In genomic region chr1:153533689-153534201, GRCh38 we compare ENCODE assay signal across 8 cellular contexts. TPM values are rescaled to one million over a fixed set of nuclear protein-coding genes. Genes with fewer than 3 reads are reported as not detected.
DNase-seq lines count a peak whose midpoint lies in the region; ATAC-seq and TF ChIP-seq lines count a peak whose summit lies in the region.

No MANE protein-coding gene starts in this region.

- H3K4ac ChIP-seq in trophoblast cell (ENCODE audit: low read depth, low read length), result peak overlapping the region; percentile 12

- H3K9me3 Mint-ChIP-seq in activated CD8-positive, alpha-beta T cell treated with anti-CD3 and anti-CD28 coated beads, Interleukin-2, amount 10 ng/mL, durations not matched to agents 7 days and 5 days (ENCODE audit: insufficient read depth), result no peaks in the 10 kb centered on the region

- peak overlapping the region; percentile 90 for H3K27ac Mint-ChIP-seq in activated CD8-positive, alpha-beta T cell treated with anti-CD3 and anti-CD28 coated beads, Interleukin-2, amount 10 ng/mL, durations not matched to agents 7 days and 5 days

- no peak for ATAC-seq in activated CD8-positive, alpha-beta T cell treated with anti-CD3 and anti-CD28 coated beads, Interleukin-2, amount 10 ng/mL, durations not matched to agents 7 days and 5 days

- H4K12ac ChIP-seq in trophoblast cell (ENCODE audit: low read depth, low read length), result peak overlapping the region; percentile 9

- no peaks in the 10 kb centered on the region for H3K27me3 ChIP-seq in trophoblast cell (ENCODE audit: insufficient read depth, low read length)

- peak overlapping the region; percentile 66 for H2BK12ac ChIP-seq in trophoblast cell (ENCODE audit: low read length)

- peaks cover 27% of the 10 kb centered on the region for H3K79me1 ChIP-seq in trophoblast cell (ENCODE audit: low read length)

- no peaks in the 10 kb centered on the region for H3K27me3 Mint-ChIP-seq in activated CD8-positive, alpha-beta T cell treated with anti-CD3 and anti-CD28 coated beads, Interleukin-2, amount 10 ng/mL, durations not matched to agents 7 days and 5 days (ENCODE audit: low read depth)

- no peaks in the 10 kb centered on the region for H4K20me1 ChIP-seq in OCI-LY7 (ENCODE audit: insufficient read depth, low read length)

- H3K4me2 ChIP-seq in trophoblast cell (ENCODE audit: low read length) (peak overlapping the region; percentile 15), OCI-LY7 (ENCODE audit: low read length) (no peak overlapping the region)

- peak overlapping the region; percentile 73 for H3K18ac ChIP-seq in trophoblast cell (ENCODE audit: low read length)

- H3K9me3 ChIP-seq in trophoblast cell (ENCODE audit: insufficient read depth, low read depth, low read length) (no peaks in the 10 kb centered on the region), OCI-LY7 (ENCODE audit: low read length) (no peaks in the 10 kb centered on the region)

- no peak overlapping the region for H3K9ac ChIP-seq in trophoblast cell (ENCODE audit: low read length)

- H3K4me3 ChIP-seq in fibroblast of the aortic adventitia (ENCODE audit: low read depth, low read length) (peak overlapping the region; percentile 100), trophoblast cell (ENCODE audit: low read depth, low read length) (no peak overlapping the region), OCI-LY7 (ENCODE audit: low read depth, low read length, poor library complexity, severe bottlenecking) (no peak overlapping the region)

- CTCF ChIA-PET in activated CD8-positive, alpha-beta T cell treated with anti-CD3 and anti-CD28 coated beads, Interleukin-2, amount 10 ng/mL, durations not matched to agents 7 days and 5 days (lab: Charles Lee), result interaction anchor here (0.8 to 8.3 kb wide), 18 partner anchors 7 to 214 kb away, joined by 3 to 245 read pairs (median 14); partner anchors contain the start of genes CHTOP, ILF2, S100A1 and S100A13
- CTCF ChIA-PET in OCI-LY7 (lab: Charles Lee; ENCODE audit: unreplicated experiment), result no interaction called here

- POLR2A ChIA-PET in activated CD8-positive, alpha-beta T cell treated with anti-CD3 and anti-CD28 coated beads, Interleukin-2, amount 10 ng/mL, durations not matched to agents 7 days and 5 days (lab: Charles Lee), result interaction anchor here (0.9 to 4.2 kb wide), 6 partner anchors 11 to 1770 kb away, joined by 3 to 89 read pairs (median 8); partner anchors contain the start of genes CHTOP and S100A4
- POLR2A ChIA-PET in OCI-LY7 (lab: Charles Lee), result no interaction called here

- peak overlapping the region; percentile 93 for H4K91ac ChIP-seq in trophoblast cell (ENCODE audit: low read depth, low read length)

- peak overlapping the region; percentile 31 for H2AK5ac ChIP-seq in trophoblast cell (ENCODE audit: low read length)

- H3K27ac ChIP-seq in trophoblast cell (ENCODE audit: low read depth, low read length) (no peak overlapping the region), OCI-LY7 (ENCODE audit: low read depth, low read length, poor library complexity, severe bottlenecking) (no peak overlapping the region)

- peaks cover 27 to 35% of the 10 kb centered on the region in 2 experiments for H3K4me1 ChIP-seq in trophoblast cell (ENCODE audit: control insufficient read depth in 1 of 2, insufficient read depth in 2 of 2, low read length in 2 of 2)
- no peaks in the 10 kb centered on the region for H3K4me1 ChIP-seq in OCI-LY7 (ENCODE audit: insufficient read depth, low read length, poor library complexity, severe bottlenecking)

- H4K8ac ChIP-seq in trophoblast cell (ENCODE audit: low read depth, low read length), result peak overlapping the region; percentile 43

- H2BK120ac ChIP-seq in trophoblast cell (ENCODE audit: insufficient read depth, low read length, poor library complexity), result peak overlapping the region; percentile 85

- peak overlapping the region; percentile 54 for H3K14ac ChIP-seq in trophoblast cell (ENCODE audit: low read length)

- DNase-seq in AG08396 (ENCODE audit: low spot score) (peak; percentile 85), HPDE6-E6E7 (ENCODE audit: extremely low spot score) (peak; percentile 84), fibroblast of the aortic adventitia (ENCODE audit: low read depth) (peak; percentile 87), trophoblast cell (peak in 1 of 2 donors; percentile 37), NK-92 (lab: John Stamatoyannopoulos, UW; ENCODE audit: unreplicated experiment) (no peak), OCI-LY7 (ENCODE audit: low spot score) (no peak)
- DNase-seq in activated CD8-positive, alpha-beta T cell treated with anti-CD3 and anti-CD28 coated beads, Interleukin-2, amount 10 ng/mL, durations not matched to agents 7 days and 5 days, result no peak
- DNase-seq in activated CD8-positive, alpha-beta memory T cell treated with anti-CD3 and anti-CD28 coated beads, Interleukin-2, amount 50 U/mL, for 48 hours, result no peak

- peak overlapping the region; percentile 98 for H3K4me3 Mint-ChIP-seq in activated CD8-positive, alpha-beta T cell treated with anti-CD3 and anti-CD28 coated beads, Interleukin-2, amount 10 ng/mL, durations not matched to agents 7 days and 5 days

- no TSS peak for BruUV-seq in OCI-LY7 (replicated peaks; lab: Mats Ljungman, UMichigan)

- no peaks in the 10 kb centered on the region for H3K9me2 ChIP-seq in OCI-LY7 (ENCODE audit: insufficient read depth, low read length)

- peak overlapping the region; percentile 44 for H2BK5ac ChIP-seq in trophoblast cell (ENCODE audit: low read depth, low read length, poor library complexity)

- H3K36me3 Mint-ChIP-seq in activated CD8-positive, alpha-beta T cell treated with anti-CD3 and anti-CD28 coated beads, Interleukin-2, amount 10 ng/mL, durations not matched to agents 7 days and 5 days (ENCODE audit: low read depth), result peaks cover 33% of the 10 kb centered on the region

- no CpG with 5 or more reads among the region's 13 CpGs for WGBS in trophoblast cell (ENCODE audit: extremely low coverage, insufficient coverage, insufficient read length)

- H3K4me1 Mint-ChIP-seq in activated CD8-positive, alpha-beta T cell treated with anti-CD3 and anti-CD28 coated beads, Interleukin-2, amount 10 ng/mL, durations not matched to agents 7 days and 5 days (ENCODE audit: low read depth), result peaks cover 69% of the 10 kb centered on the region

- H3K36me3 ChIP-seq in trophoblast cell (ENCODE audit: control insufficient read depth in 1 of 2, insufficient read depth in 2 of 2, low read length in 2 of 2) (no peaks in the 10 kb centered on the region), OCI-LY7 (ENCODE audit: insufficient read depth, low read length) (no peaks in the 10 kb centered on the region)

- H3K79me2 ChIP-seq in trophoblast cell (ENCODE audit: control insufficient read depth, insufficient read depth, low read length, poor library complexity), result no peaks in the 10 kb centered on the region
- H3K79me2 ChIP-seq in OCI-LY7 (ENCODE audit: insufficient read depth, low read depth, low read length), result no peaks in the 10 kb centered on the region

- H3K23ac ChIP-seq in trophoblast cell (ENCODE audit: low read length), result no peak overlapping the region

- TF ChIP-seq CTCF in fibroblast of the aortic adventitia (IDR thresholded peaks at IDR 0.05; ENCODE audit: insufficient read depth, low read length), result no peak
- no peak for TF ChIP-seq CTCF in OCI-LY7 (conservative IDR thresholded peaks at IDR 0.05; ENCODE audit: low read length)

- H2AFZ ChIP-seq in trophoblast cell (ENCODE audit: insufficient read depth, low read length, poor library complexity) (peak overlapping the region; percentile 21), OCI-LY7 (ENCODE audit: low read length) (no peak overlapping the region)

- intact Hi-C loops in OCI-LY7 (cut with micrococcal nuclease; ENCODE audit: unreplicated experiment), result no loop called here

RNA-seq across cellular contexts. Expression of gene S100A6, which starts 2.0 kb away (rescaled TPM):
- total RNA-seq in activated CD8-positive, alpha-beta T cell treated with anti-CD3 and anti-CD28 coated beads, Interleukin-2, amount 10 ng/mL, durations not matched to agents 7 days and 5 days, result 100 to 1,000 TPM; 425 to 431 TPM
- total RNA-seq in fibroblast of the aortic adventitia (ENCODE audit: low replicate concordance), result 681 and 1,303 TPM in 2 replicates
- 120 and 129 TPM in 2 replicates for polyA plus RNA-seq in trophoblast cell (2013)
- not detected in 2 replicates for total RNA-seq in OCI-LY7 (2014; rRNA removed; shearing (Covaris generic))
- total RNA-seq in OCI-LY7 (2022), result not detected in 2 replicates

RNA-seq across cellular contexts. Expression of gene S100A5, which starts 7.0 kb away (rescaled TPM):
- 1 to 10 TPM; 1.8 to 1.9 TPM for total RNA-seq in activated CD8-positive, alpha-beta T cell treated with anti-CD3 and anti-CD28 coated beads, Interleukin-2, amount 10 ng/mL, durations not matched to agents 7 days and 5 days
- total RNA-seq in fibroblast of the aortic adventitia (ENCODE audit: low replicate concordance) (0.99 TPM in 1 of 2 replicates, not detected in the other), OCI-LY7 (2022) (not detected in 2 replicates)
- 0.37 and 0.40 TPM in 2 replicates for polyA plus RNA-seq in trophoblast cell (2013)
- total RNA-seq in OCI-LY7 (2014; rRNA removed; shearing (Covaris generic)), result not detected in 2 replicates

RNA-seq across cellular contexts. Expression of gene S100A4, which starts 11.9 kb away (rescaled TPM):
- 100 to 1,000 TPM; 628 to 665 TPM for total RNA-seq in activated CD8-positive, alpha-beta T cell treated with anti-CD3 and anti-CD28 coated beads, Interleukin-2, amount 10 ng/mL, durations not matched to agents 7 days and 5 days
- total RNA-seq in fibroblast of the aortic adventitia (ENCODE audit: low replicate concordance) (203 and 585 TPM in 2 replicates), OCI-LY7 (2022) (0.53 and 1.9 TPM in 2 replicates)
- 154 and 165 TPM in 2 replicates for polyA plus RNA-seq in trophoblast cell (2013)
- total RNA-seq in OCI-LY7 (2014; rRNA removed; shearing (Covaris generic)), result 1.6 and 3.6 TPM in 2 replicates

RNA-seq across cellular contexts. Expression of gene S100A3, which starts 15.3 kb away (rescaled TPM):
- not detected for total RNA-seq in activated CD8-positive, alpha-beta T cell treated with anti-CD3 and anti-CD28 coated beads, Interleukin-2, amount 10 ng/mL, durations not matched to agents 7 days and 5 days
- 4.3 TPM in 1 of 2 replicates, not detected in the other for total RNA-seq in fibroblast of the aortic adventitia (ENCODE audit: low replicate concordance)
- 29.8 and 31.8 TPM in 2 replicates for polyA plus RNA-seq in trophoblast cell (2013)
- not detected in 2 replicates for total RNA-seq in OCI-LY7 (2014; rRNA removed; shearing (Covaris generic))
- total RNA-seq in OCI-LY7 (2022), result not detected in 2 replicates

RNA-seq across cellular contexts. Expression of gene S100A2, which starts 31.9 kb away (rescaled TPM):
- total RNA-seq in activated CD8-positive, alpha-beta T cell treated with anti-CD3 and anti-CD28 coated beads, Interleukin-2, amount 10 ng/mL, durations not matched to agents 7 days and 5 days, result under 1 TPM in 1 of 2 experiments, not detected in 1; 0.63 TPM
- 3.3 TPM in 1 of 2 replicates, not detected in the other for total RNA-seq in fibroblast of the aortic adventitia (ENCODE audit: low replicate concordance)
- 6.5 and 6.7 TPM in 2 replicates for polyA plus RNA-seq in trophoblast cell (2013)
- total RNA-seq in OCI-LY7 (2014; rRNA removed; shearing (Covaris generic)), result not detected in 2 replicates
- total RNA-seq in OCI-LY7 (2022), result 1.4 TPM in 1 of 2 replicates, not detected in the other

Comparison
In these comparisons a context has a peak if more than half of its experiments do, and no peak if none do; other contexts are left out.
1. DNase-seq: peak in AG08396 (single experiment), HPDE6-E6E7 (single experiment) and fibroblast of the aortic adventitia (single experiment); none in activated CD8-positive, alpha-beta T cell treated with anti-CD3 and anti-CD28 coated beads, Interleukin-2, amount 10 ng/mL, durations not matched to agents 7 days and 5 days (single experiment), NK-92 (single experiment), activated CD8-positive, alpha-beta memory T cell treated with anti-CD3 and anti-CD28 coated beads, Interleukin-2, amount 50 U/mL, for 48 hours (single experiment) and OCI-LY7 (single experiment).
2. RNA of gene S100A6, which starts 2.0 kb away (total RNA-seq): 681 to 1,303 TPM in fibroblast of the aortic adventitia and 425 to 431 TPM in activated CD8-positive, alpha-beta T cell treated with anti-CD3 and anti-CD28 coated beads, Interleukin-2, amount 10 ng/mL, durations not matched to agents 7 days and 5 days; not detected in OCI-LY7; every median in the first group is over 100 times any median in the second.
3. RNA of gene S100A4, which starts 11.9 kb away (total RNA-seq): 628 to 665 TPM in activated CD8-positive, alpha-beta T cell treated with anti-CD3 and anti-CD28 coated beads, Interleukin-2, amount 10 ng/mL, durations not matched to agents 7 days and 5 days and 203 to 585 TPM in fibroblast of the aortic adventitia; 0.53 to 3.6 TPM in OCI-LY7; every median in the first group is over 10 times any median in the second.